In genomic region chr9:36190388-36191289, GRCh38 we compare ENCODE assay signal across 8 cellular contexts.
DNase-seq lines count a peak whose midpoint lies in the region; ATAC-seq lines count a peak whose summit lies in the region.

A gene with protein sequence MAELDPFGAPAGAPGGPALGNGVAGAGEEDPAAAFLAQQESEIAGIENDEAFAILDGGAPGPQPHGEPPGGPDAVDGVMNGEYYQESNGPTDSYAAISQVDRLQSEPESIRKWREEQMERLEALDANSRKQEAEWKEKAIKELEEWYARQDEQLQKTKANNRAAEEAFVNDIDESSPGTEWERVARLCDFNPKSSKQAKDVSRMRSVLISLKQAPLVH (plus strand): TSS chr9:36190921. CDS start chr9:36191057, 136 bp downstream.

- DNase-seq in GM19240 (ENCODE audit: insufficient read length, low spot score) (peak; percentile 95), NCI-H524 treated with DMSO at 0.1 percent for 48 hours (lab: John Stamatoyannopoulos, UW) (peak; percentile 94), kidney glomerular epithelial cell (lab: John Stamatoyannopoulos, UW) (peak; percentile 96)
- peak; percentile 90 to 92 for DNase-seq in activated CD4-positive, alpha-beta T cell treated with anti-CD3 and anti-CD28 coated beads for 4 hours
- DNase-seq in stimulated activated CD4-positive, alpha-beta T cell treated with anti-CD3 and anti-CD28 coated beads, Interleukin-1b, Interleukin-23, amount 100 ng/mL, for 1 hour (ENCODE audit: low read depth in 2 of 2), result peak; percentile 73 to 78

- peak within 1 kb of the TSS; percentile 95 to 99 (median 97) for H3K4me2 ChIP-seq in BLaER1 treated with 17β-estradiol and CSF1 and Interleukin-3, amounts not matched to agents 10 nM and 100 nM

- peaks cover 5 to 27% (median 17%) of the 10 kb centered on the region in 11 experiments; a peak in 21 of 22 replicates for H3K36me3 ChIP-seq in BLaER1 treated with 17β-estradiol and CSF1 and Interleukin-3, amounts not matched to agents 10 nM and 100 nM

- peak; percentile 98 for ATAC-seq in HG03460 (IDR thresholded peaks at IDR 0.05; ENCODE audit: unreplicated experiment)

- peak within 1 kb of the TSS; percentile 95 to 99 (median 97) for H3K9ac ChIP-seq in BLaER1 treated with 17β-estradiol and CSF1 and Interleukin-3, amounts not matched to agents 10 nM and 100 nM

- H3K4me1 ChIP-seq in BLaER1 treated with 17β-estradiol and CSF1 and Interleukin-3, amounts not matched to agents 10 nM and 100 nM, result peaks cover 47 to 56% (median 49%) of the 10 kb centered on the region in 10 experiments

- no peaks in the 10 kb centered on the region for H3K9me3 ChIP-seq in BLaER1 treated with 17β-estradiol and CSF1 and Interleukin-3, amounts not matched to agents 10 nM and 100 nM (replicated peaks in 1 of 11)

- H3K4me3 ChIP-seq in BLaER1 treated with 17β-estradiol and CSF1 and Interleukin-3, amounts not matched to agents 10 nM and 100 nM, result peak within 1 kb of the TSS; percentile 79 to 99 (median 94)

- H3K27ac ChIP-seq in BLaER1 treated with 17β-estradiol and CSF1 and Interleukin-3, amounts not matched to agents 10 nM and 100 nM, result peak within 1 kb of the TSS; percentile 93 to 99 (median 96)
- peak within 1 kb of the TSS; percentile 96 for H3K27ac ChIP-seq in cingulate gyrus (ENCODE audit: low read depth, low read length)

- no peaks in the 10 kb centered on the region for H3K27me3 ChIP-seq in BLaER1 treated with 17β-estradiol and CSF1 and Interleukin-3, amounts not matched to agents 10 nM and 100 nM

- H4K20me1 ChIP-seq in BLaER1 treated with 17β-estradiol and CSF1 and Interleukin-3, amounts not matched to agents 10 nM and 100 nM, result peaks cover 42 to 48% (median 44%) of the 10 kb centered on the region in 11 experiments

Comparison
In these comparisons a context has a peak if more than half of its experiments do, and no peak if none do; other contexts are left out.
1. Peak in every context shown above with its lines: DNase-seq, ATAC-seq, H3K4me3 ChIP-seq and H3K27ac ChIP-seq.